16 cellular contexts compared by ENCODE assay signal in the genomic region with DNA sequence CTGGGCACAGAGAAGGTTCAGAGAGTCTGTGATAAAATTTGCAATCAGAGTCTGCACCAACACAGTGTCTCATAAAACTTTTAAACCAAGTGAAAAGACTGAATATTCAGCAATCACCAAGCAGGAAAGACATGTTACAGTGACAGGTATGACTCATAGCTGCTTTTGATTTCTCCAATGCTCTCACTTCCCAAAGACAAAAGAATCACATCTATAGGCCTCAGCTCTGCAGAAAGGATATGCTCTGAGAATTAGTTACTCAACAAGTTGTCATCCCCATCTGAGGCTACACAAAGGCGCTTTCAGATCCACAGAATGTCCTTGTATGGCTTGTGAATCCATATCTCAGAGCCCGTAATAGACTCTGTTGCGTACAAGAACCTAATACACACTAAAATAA.
A peak's percentile ranks its signal among the peaks of the same experiment; 100 is the strongest.
DNase-seq lines count a peak whose midpoint lies in the region; ATAC-seq, FAIRE-seq and TF ChIP-seq lines count a peak whose summit lies in the region.
"Had no signal": no experiment of that assay in that cellular context is flagged by ENCODE, and none has a peak within 500 bp of the region (broad histone marks: within the 10 kb centered on the region; RNA-seq: fewer than 3 reads in every experiment).

No MANE protein-coding gene starts in this region.

- H3K4me1 ChIP-seq in gastroesophageal sphincter = no peaks in the 10 kb centered on the region
- H3K4me1 ChIP-seq: colonic mucosa, SJCRH30 had no signal

- FAIRE-seq in RCC 7860 (lab: Jason Lieb, UNC) = no peak

- no peak for TF ChIP-seq POLR2A in gastroesophageal sphincter (IDR thresholded peaks at IDR 0.05)

- no peak overlapping the region for H3K27ac ChIP-seq in gastroesophageal sphincter
- H3K27ac ChIP-seq: colonic mucosa, ovary, SJCRH30 had no signal

- DNase-seq in HT-29 (ENCODE audit: low spot score) (peak; percentile 17), RCC 7860 (ENCODE audit: low spot score) (peak; percentile 9), choroid plexus epithelial cell (ENCODE audit: low read depth) (peak; percentile 26), non-pigmented ciliary epithelial cell (ENCODE audit: low read depth) (peak; percentile 6), NCI-H2171 (lab: John Stamatoyannopoulos, UW) (no peak), KBM-7 (no peak)
- no peak for DNase-seq in activated naive CD4-positive, alpha-beta T cell treated with anti-CD3 and anti-CD28 coated beads, Interleukin-2, amount 50 U/mL, for 16 hours
- DNase-seq: activated gamma-delta T cell; colonic mucosa; H9; NCI-H345; ovary; SJCRH30; stimulated activated CD4-positive, alpha-beta T cell treated with anti-CD3 and anti-CD28 coated beads, Interleukin-2, amount 100 ng/mL, for 24 hours; stimulated activated naive CD8-positive, alpha-beta T cell treated with anti-CD3 and anti-CD28 coated beads, Interleukin-15, amount 100 ng/mL, for 72 hours had no signal

- 91 to 97% methylated on average over 3 of the region's 3 CpGs for WGBS in gastroesophageal sphincter (ENCODE audit: low coverage in 1 of 2), 2 donors

- H3K4me3 ChIP-seq in choroid plexus epithelial cell (ENCODE audit: low read depth, low read length) = no peak overlapping the region
- H3K4me3 ChIP-seq in gastroesophageal sphincter = no peak overlapping the region
- H3K4me3 ChIP-seq: colonic mucosa, ovary, SJCRH30 had no signal

- no peak for TF ChIP-seq EP300 in gastroesophageal sphincter (IDR thresholded peaks at IDR 0.05)

- in situ Hi-C loops in KBM-7 (cut with MboI; ENCODE audit: low pct_unique_long_range_greater_than_20kb, low sequenced_read_pairs) = no loop called here

- H3K36me3 ChIP-seq in gastroesophageal sphincter = no peaks in the 10 kb centered on the region
- H3K36me3 ChIP-seq: colonic mucosa, ovary, SJCRH30 had no signal

- ATAC-seq in gastroesophageal sphincter = no peak
- ATAC-seq: stimulated activated naive CD8-positive, alpha-beta T cell treated with anti-CD3 and anti-CD28 coated beads, Interleukin-15, amount 100 ng/mL, for 72 hours had no signal

- peaks cover 17% of the 10 kb centered on the region for H3K27me3 ChIP-seq in gastroesophageal sphincter
- H3K27me3 ChIP-seq: colonic mucosa, ovary, SJCRH30 had no signal

- H3K9me3 ChIP-seq in gastroesophageal sphincter = no peaks in the 10 kb centered on the region
- H3K9me3 ChIP-seq: colonic mucosa, ovary, SJCRH30 had no signal

- TF ChIP-seq CTCF in choroid plexus epithelial cell (conservative IDR thresholded peaks at IDR 0.05; ENCODE audit: low read depth, low read length) = no peak
- no peak for TF ChIP-seq CTCF in gastroesophageal sphincter (IDR thresholded peaks at IDR 0.05)

Comparison
In these comparisons a context has a peak if more than half of its experiments do, and no peak if none do; other contexts are left out.
1. DNase-seq: peak in HT-29 (single experiment), RCC 7860 (single experiment), choroid plexus epithelial cell (single experiment) and non-pigmented ciliary epithelial cell (single experiment); none in NCI-H2171 (single experiment), KBM-7 (single experiment) and activated naive CD4-positive, alpha-beta T cell treated with anti-CD3 and anti-CD28 coated beads, Interleukin-2, amount 50 U/mL, for 16 hours (single experiment).